Comparison of ENCODE assay signal across 18 cellular contexts in the genomic region with DNA sequence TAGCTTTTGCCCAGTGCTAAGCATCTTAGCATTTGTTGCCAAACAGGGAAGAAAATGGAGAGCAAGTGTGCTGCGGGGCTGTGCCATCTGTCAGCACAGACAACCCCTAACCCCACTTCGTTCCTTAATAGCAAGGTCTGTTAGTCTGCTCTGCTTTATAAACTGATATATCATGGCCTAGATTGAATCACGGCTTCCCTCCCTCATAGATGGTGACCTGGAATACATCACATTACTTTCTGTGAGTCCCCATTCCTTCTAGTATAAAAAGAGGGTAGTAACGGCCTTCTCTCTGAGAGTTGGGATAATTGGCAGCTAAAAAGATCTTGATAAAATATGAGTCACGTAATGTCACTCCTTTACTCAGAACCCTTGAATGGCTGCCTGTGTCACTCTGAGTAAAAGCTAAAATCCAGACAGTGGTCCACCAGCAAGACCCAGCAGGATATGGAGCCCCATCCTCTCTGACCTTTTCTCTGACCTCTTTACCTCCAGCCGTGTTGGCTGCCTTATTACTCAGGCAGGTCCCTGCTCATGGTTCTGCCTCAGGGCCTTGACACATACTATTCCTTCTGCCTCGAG.
DNase-seq lines count a peak whose midpoint lies in the region; TF ChIP-seq lines count a peak whose summit lies in the region.
"Had no signal": no experiment of that assay in that cellular context is flagged by ENCODE, and none has a peak within 500 bp of the region (broad histone marks: within the 10 kb centered on the region; RNA-seq: fewer than 3 reads in every experiment).

No MANE protein-coding gene starts in this region.

- H2AFZ ChIP-seq in GM23248 = no peak overlapping the region

- H4K20me1 ChIP-seq in GM23248 (ENCODE audit: insufficient read depth) = no peaks in the 10 kb centered on the region

- no peaks in the 10 kb centered on the region for H3K9me2 ChIP-seq in GM23248 (ENCODE audit: insufficient read depth)

- in situ Hi-C loops in GM23248 (cut with MboI) = no loop called here

- intact Hi-C loops in lower leg skin (cut with DNase I; ENCODE audit: low total_unique reads) = no loop called here

- H3K4me2 ChIP-seq in GM23248 (ENCODE audit: unreplicated experiment) = no peak overlapping the region

- peaks cover 30% of the 10 kb centered on the region for H3K4me1 ChIP-seq in GM23248 (ENCODE audit: insufficient read depth)

- H3K36me3 ChIP-seq in GM23248 (ENCODE audit: low read depth) = no peaks in the 10 kb centered on the region
- H3K36me3 ChIP-seq: breast epithelium, sigmoid colon, stomach had no signal

- H3K4me3 ChIP-seq in GM23248 (no peak overlapping the region), lower leg skin (ENCODE audit: low read depth, poor library complexity, severe bottlenecking) (no peak overlapping the region)
- H3K4me3 ChIP-seq: breast epithelium, sigmoid colon, stomach had no signal

- peaks cover 63% of the 10 kb centered on the region for H3K4me1 Mint-ChIP-seq in nephron progenitor cell

- H3K79me2 ChIP-seq in GM23248 (ENCODE audit: insufficient read depth) = no peaks in the 10 kb centered on the region

- H3K9ac ChIP-seq in GM23248 = no peak overlapping the region

- no peaks in the 10 kb centered on the region for H3K27me3 ChIP-seq in GM23248 (replicated peaks; ENCODE audit: insufficient read depth)
- H3K27me3 ChIP-seq: breast epithelium, sigmoid colon, stomach had no signal

- 62 to 70% methylated on average over 7 of the region's 7 CpGs for WGBS in GM23248 (ENCODE audit: low coverage in 1 of 2, low lambda C conversion rate in 2 of 2, missing lambda C conversion rate in 2 of 2), 2 experiments
- 68 to 69% methylated on average over 7 of the region's 7 CpGs for WGBS in lower leg skin, 2 donors

- no peaks in the 10 kb centered on the region for H3K27me3 Mint-ChIP-seq in nephron progenitor cell (ENCODE audit: low read depth, poor library complexity)

- TF ChIP-seq CTCF in nephron progenitor cell (IDR thresholded peaks at IDR 0.05) (no peak), lower leg skin (IDR thresholded peaks at IDR 0.05) (no peak)

- H3K9me3 Mint-ChIP-seq in nephron progenitor cell = no peaks in the 10 kb centered on the region
- H3K9me3 Mint-ChIP-seq: activated CD4-positive, alpha-beta memory T cell treated with anti-CD3 and anti-CD28 coated beads, Interleukin-2, amount 10 ng/mL, durations not matched to agents 7 days and 5 days; H9; natural killer cell; T-helper 2 cell treated with Interferon-gamma antibody and Interleukin-4, amounts not matched to agents 5 μg/mL and 100 μg/mL, for 36 hours had no signal

- peaks cover 11% of the 10 kb centered on the region for H3F3A ChIP-seq in GM23248 (ENCODE audit: insufficient read depth)

- peak overlapping the region; percentile 75 for H3K27ac Mint-ChIP-seq in nephron progenitor cell
- H3K27ac Mint-ChIP-seq: activated CD4-positive, alpha-beta memory T cell treated with anti-CD3 and anti-CD28 coated beads, Interleukin-2, amount 10 ng/mL, durations not matched to agents 7 days and 5 days; natural killer cell; T-helper 2 cell treated with Interferon-gamma antibody and Interleukin-4, amounts not matched to agents 5 μg/mL and 100 μg/mL, for 36 hours had no signal

- peaks cover 4% of the 10 kb centered on the region for H3K36me3 Mint-ChIP-seq in nephron progenitor cell (ENCODE audit: low read depth)

- no peak overlapping the region for H3K4me3 Mint-ChIP-seq in nephron progenitor cell
- H3K4me3 Mint-ChIP-seq: activated CD4-positive, alpha-beta memory T cell treated with anti-CD3 and anti-CD28 coated beads, Interleukin-2, amount 10 ng/mL, durations not matched to agents 7 days and 5 days; H9; natural killer cell; T-helper 2 cell treated with Interferon-gamma antibody and Interleukin-4, amounts not matched to agents 5 μg/mL and 100 μg/mL, for 36 hours had no signal

- DNase-seq in GM23248 = peak; percentile 55
- peak; percentile 81 for DNase-seq in NCI-H82 (lab: John Stamatoyannopoulos, UW)
- peak; percentile 24 for DNase-seq in astrocyte of the hippocampus (ENCODE audit: low read depth, low spot score)
- DNase-seq in nephron progenitor cell = no peak
- DNase-seq in COLO668 (lab: John Stamatoyannopoulos, UW; ENCODE audit: unreplicated experiment) = no peak
- no peak for DNase-seq in NCI-H748 (lab: John Stamatoyannopoulos, UW; ENCODE audit: unreplicated experiment)
- no peak for DNase-seq in lower leg skin (ENCODE audit: low spot score in 2 of 2)
- DNase-seq: activated CD4-positive, alpha-beta memory T cell treated with anti-CD3 and anti-CD28 coated beads, Interleukin-2, amount 10 ng/mL, durations not matched to agents 7 days and 5 days; activated gamma-delta T cell; H9; MV-4-11; natural killer cell; NCI-H226; sigmoid colon; stomach had no signal

- TF ChIP-seq POLR2A in lower leg skin (IDR thresholded peaks at IDR 0.05) = no peak

- no peak overlapping the region for H3K27ac ChIP-seq in GM23248
- H3K27ac ChIP-seq: breast epithelium, C4-2B, stomach had no signal

- H3K9me3 ChIP-seq in GM23248 (ENCODE audit: low read depth) = no peaks in the 10 kb centered on the region
- H3K9me3 ChIP-seq: breast epithelium, sigmoid colon, stomach had no signal

Comparison
In these comparisons a context has a peak if more than half of its experiments do, and no peak if none do; other contexts are left out.
1. DNase-seq: peak in GM23248 (single experiment), NCI-H82 (single experiment) and astrocyte of the hippocampus (single experiment); none in nephron progenitor cell (single experiment), COLO668 (single experiment), NCI-H748 (single experiment) and lower leg skin (0 of 2).